In the genomic region with DNA sequence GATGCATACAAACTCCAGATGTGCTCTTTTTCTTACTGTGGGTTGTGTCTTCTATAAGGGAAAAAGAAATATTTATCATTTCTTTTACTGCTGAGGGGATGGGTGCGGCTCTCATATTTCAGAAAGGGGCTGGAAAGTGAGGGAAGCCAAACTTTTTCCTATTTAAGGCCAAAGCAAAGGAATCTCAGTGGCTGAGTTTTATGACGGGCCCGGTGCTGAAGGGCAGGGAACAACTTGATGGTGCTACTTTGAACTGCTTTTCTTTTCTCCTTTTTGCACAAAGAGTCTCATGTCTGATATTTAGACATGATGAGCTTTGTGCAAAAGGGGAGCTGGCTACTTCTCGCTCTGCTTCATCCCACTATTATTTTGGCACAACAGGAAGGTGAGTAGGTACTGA, we compare ENCODE assay signal across 1 cellular context.
TF ChIP-seq lines count a peak whose summit lies in the region.

A gene (plus strand): TSS at position 190 of the 400 bp plus-strand sequence. CDS start 117 bp downstream, at position 307.

TF ChIP-seq in H1, 55 proteins besides CTCF, POLR2A, EP300 and RAD21:
- TF ChIP-seq, protein P1, sequence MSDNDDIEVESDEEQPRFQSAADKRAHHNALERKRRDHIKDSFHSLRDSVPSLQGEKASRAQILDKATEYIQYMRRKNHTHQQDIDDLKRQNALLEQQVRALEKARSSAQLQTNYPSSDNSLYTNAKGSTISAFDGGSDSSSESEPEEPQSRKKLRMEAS (IDR thresholded peaks at IDR 0.05) = no peak
- no peak for TF ChIP-seq TBP (IDR thresholded peaks at IDR 0.05; ENCODE audit: low read depth, low read length)
- TF ChIP-seq CEBPB (IDR thresholded peaks at IDR 0.05; ENCODE audit: low read depth, low read length) = no peak
- TF ChIP-seq POLR2AphosphoS5 (IDR thresholded peaks at IDR 0.05; ENCODE audit: low read depth, low read length) = no peak
- TF ChIP-seq, protein P2, sequence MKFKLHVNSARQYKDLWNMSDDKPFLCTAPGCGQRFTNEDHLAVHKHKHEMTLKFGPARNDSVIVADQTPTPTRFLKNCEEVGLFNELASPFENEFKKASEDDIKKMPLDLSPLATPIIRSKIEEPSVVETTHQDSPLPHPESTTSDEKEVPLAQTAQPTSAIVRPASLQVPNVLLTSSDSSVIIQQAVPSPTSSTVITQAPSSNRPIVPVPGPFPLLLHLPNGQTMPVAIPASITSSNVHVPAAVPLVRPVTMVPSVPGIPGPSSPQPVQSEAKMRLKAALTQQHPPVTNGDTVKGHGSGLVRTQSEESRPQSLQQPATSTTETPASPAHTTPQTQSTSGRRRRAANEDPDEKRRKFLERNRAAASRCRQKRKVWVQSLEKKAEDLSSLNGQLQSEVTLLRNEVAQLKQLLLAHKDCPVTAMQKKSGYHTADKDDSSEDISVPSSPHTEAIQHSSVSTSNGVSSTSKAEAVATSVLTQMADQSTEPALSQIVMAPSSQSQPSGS (IDR thresholded peaks at IDR 0.05; ENCODE audit: low read length) = no peak
- no peak for TF ChIP-seq EZH2 (IDR thresholded peaks at IDR 0.05; ENCODE audit: low read depth, low read length, severe bottlenecking)
- no peak for TF ChIP-seq SAP30 (IDR thresholded peaks at IDR 0.05; ENCODE audit: insufficient read depth, insufficient replicate concordance, low read length)
- TF ChIP-seq KDM5A (IDR thresholded peaks at IDR 0.05; ENCODE audit: low read length) = no peak
- no peak for TF ChIP-seq TAF1 (IDR thresholded peaks at IDR 0.05; ENCODE audit: low read depth, low read length)
- TF ChIP-seq CTBP2 (IDR thresholded peaks at IDR 0.05; ENCODE audit: borderline replicate concordance, insufficient read depth, insufficient read length, low read length) = no peak
- TF ChIP-seq PHF8 (conservative IDR thresholded peaks at IDR 0.05; ENCODE audit: low read depth, low read length) = no peak
- no peak for TF ChIP-seq SP1 (IDR thresholded peaks at IDR 0.05; ENCODE audit: low read depth, low read length)
- TF ChIP-seq, protein P3, sequence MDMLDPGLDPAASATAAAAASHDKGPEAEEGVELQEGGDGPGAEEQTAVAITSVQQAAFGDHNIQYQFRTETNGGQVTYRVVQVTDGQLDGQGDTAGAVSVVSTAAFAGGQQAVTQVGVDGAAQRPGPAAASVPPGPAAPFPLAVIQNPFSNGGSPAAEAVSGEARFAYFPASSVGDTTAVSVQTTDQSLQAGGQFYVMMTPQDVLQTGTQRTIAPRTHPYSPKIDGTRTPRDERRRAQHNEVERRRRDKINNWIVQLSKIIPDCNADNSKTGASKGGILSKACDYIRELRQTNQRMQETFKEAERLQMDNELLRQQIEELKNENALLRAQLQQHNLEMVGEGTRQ (IDR thresholded peaks at IDR 0.05; ENCODE audit: low read length) = no peak
- TF ChIP-seq, protein P4, sequence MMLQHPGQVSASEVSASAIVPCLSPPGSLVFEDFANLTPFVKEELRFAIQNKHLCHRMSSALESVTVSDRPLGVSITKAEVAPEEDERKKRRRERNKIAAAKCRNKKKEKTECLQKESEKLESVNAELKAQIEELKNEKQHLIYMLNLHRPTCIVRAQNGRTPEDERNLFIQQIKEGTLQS (IDR thresholded peaks at IDR 0.05; ENCODE audit: insufficient read depth, low read depth, low read length) = no peak
- TF ChIP-seq SRF (IDR thresholded peaks at IDR 0.05; ENCODE audit: low read depth, low read length) = no peak
- no peak for TF ChIP-seq RXRA (IDR thresholded peaks at IDR 0.05; ENCODE audit: insufficient read depth, low read depth, low read length)
